9 cellular contexts compared by ENCODE assay signal in genomic region chr13:40985596-40986327, GRCh38. TPM values are rescaled to one million over a fixed set of nuclear protein-coding genes. Genes with fewer than 3 reads are reported as not detected.
A peak's percentile ranks its signal among the peaks of the same experiment; 100 is the strongest.
DNase-seq lines count a peak whose midpoint lies in the region; ATAC-seq and TF ChIP-seq lines count a peak whose summit lies in the region.
"Had no signal": no experiment of that assay in that cellular context is flagged by ENCODE, and none has a peak within 500 bp of the region (broad histone marks: within the 10 kb centered on the region; RNA-seq: fewer than 3 reads in every experiment).

No MANE protein-coding gene starts in this region.

- TF ChIP-seq EP300 in gastroesophageal sphincter (IDR thresholded peaks at IDR 0.05), result no peak

- H3K9me3 ChIP-seq in DND-41 (ENCODE audit: insufficient read depth, low read length, severe bottlenecking), result no peaks in the 10 kb centered on the region
- no peaks in the 10 kb centered on the region for H3K9me3 ChIP-seq in SU-DHL-6 (ENCODE audit: insufficient read depth, low read length)
- H3K9me3 ChIP-seq in gastroesophageal sphincter, result no peaks in the 10 kb centered on the region
- no peaks in the 10 kb centered on the region for H3K9me3 ChIP-seq in gastrocnemius medialis

- H3K4me2 ChIP-seq in DND-41 (ENCODE audit: insufficient read depth, low read length) (peak overlapping the region; percentile 75), SU-DHL-6 (ENCODE audit: low read depth, low read length, poor library complexity, severe bottlenecking) (peak overlapping the region; percentile 99)

- H3F3A ChIP-seq in SU-DHL-6 (ENCODE audit: insufficient read depth), result peaks cover 86% of the 10 kb centered on the region

- TF ChIP-seq POLR2A in gastroesophageal sphincter (IDR thresholded peaks at IDR 0.05) (no peak), gastrocnemius medialis (IDR thresholded peaks at IDR 0.05) (no peak), GM18505 (IDR thresholded peaks at IDR 0.05; ENCODE audit: borderline replicate concordance, extremely low read depth, insufficient read depth, insufficient read length) (no peak)

- DNase-seq in DND-41 (no peak), gastrocnemius medialis (no peak), NCI-H446 treated with DMSO at 0.1 percent for 48 hours (lab: John Stamatoyannopoulos, UW) (no peak), NCI-H526 treated with DMSO at 0.1 percent for 48 hours (lab: John Stamatoyannopoulos, UW) (no peak)

- H3K9ac ChIP-seq in DND-41 (ENCODE audit: low read depth, low read length), result peak overlapping the region; percentile 73
- H3K9ac ChIP-seq in SU-DHL-6 (ENCODE audit: low read length), result peak overlapping the region; percentile 62

- H3K27me3 ChIP-seq in DND-41 (ENCODE audit: insufficient read depth, low read length, poor library complexity) (no peaks in the 10 kb centered on the region), SU-DHL-6 (ENCODE audit: low read length) (no peaks in the 10 kb centered on the region), gastroesophageal sphincter (no peaks in the 10 kb centered on the region), gastrocnemius medialis (no peaks in the 10 kb centered on the region)

- H3K27ac ChIP-seq in DND-41 (ENCODE audit: low read length), result peak overlapping the region; percentile 94
- peak overlapping the region; percentile 94 for H3K27ac ChIP-seq in SU-DHL-6 (ENCODE audit: low read depth, low read length)
- peak overlapping the region; percentile 2 to 70 (median 42) for H3K27ac ChIP-seq in gastroesophageal sphincter
- H3K27ac ChIP-seq in gastrocnemius medialis, result peak overlapping the region; percentile 70 to 79 (median 74)
- H3K27ac ChIP-seq: RWPE1 had no signal

- no peaks in the 10 kb centered on the region for H3K9me2 ChIP-seq in SU-DHL-6 (replicated peaks; ENCODE audit: insufficient read depth, low read length)

- no peak for ATAC-seq in DND-41 (ENCODE audit: insufficient read depth, low read depth)
- no peak for ATAC-seq in gastroesophageal sphincter
- ATAC-seq in gastrocnemius medialis, result no peak
- no peak for ATAC-seq in GM18505 (IDR thresholded peaks at IDR 0.05; ENCODE audit: unreplicated experiment)
- ATAC-seq in HG02678 (IDR thresholded peaks at IDR 0.05; ENCODE audit: unreplicated experiment), result no peak

- in situ Hi-C loops in gastrocnemius medialis (cut with MboI; ENCODE audit: low sequenced_read_pairs in 4 of 4), result no loop called here

- H3K36me3 ChIP-seq in DND-41 (ENCODE audit: insufficient read depth, low read length) (peaks cover 16% of the 10 kb centered on the region), SU-DHL-6 (ENCODE audit: low read length) (peaks cover 26% of the 10 kb centered on the region), gastroesophageal sphincter (no peaks in the 10 kb centered on the region), gastrocnemius medialis (no peaks in the 10 kb centered on the region)

- TF ChIP-seq CTCF in DND-41 (IDR thresholded peaks at IDR 0.05; ENCODE audit: borderline replicate concordance, extremely low read depth, low read length, poor library complexity, severe bottlenecking) (no peak), SU-DHL-6 (IDR thresholded peaks at IDR 0.05; ENCODE audit: insufficient read depth, low read length, poor library complexity, severe bottlenecking) (no peak), gastroesophageal sphincter (IDR thresholded peaks at IDR 0.05) (no peak), gastrocnemius medialis (IDR thresholded peaks at IDR 0.05 in 4 of 5, conservative IDR thresholded peaks at IDR 0.05 in 1 of 5) (no peak)

- H3K4me1 ChIP-seq in DND-41 (ENCODE audit: insufficient read depth, low read length) (peaks cover 95% of the 10 kb centered on the region), gastroesophageal sphincter (peaks cover 16 to 55% (median 19%) of the 10 kb centered on the region in 3 donors), gastrocnemius medialis (peaks cover 51 to 60% of the 10 kb centered on the region in 2 donors)

- H2AFZ ChIP-seq in DND-41 (ENCODE audit: low read depth, low read length) (no peak overlapping the region), SU-DHL-6 (ENCODE audit: low read depth, low read length, severe bottlenecking) (no peak overlapping the region)

- H3K4me3 ChIP-seq in DND-41 (ENCODE audit: low read depth in 1 of 2, low read length in 2 of 2), result peak overlapping the region in 1 of 2 experiments; percentile 53; a peak in 2 of 4 replicates
- peak overlapping the region; percentile 47 for H3K4me3 ChIP-seq in SU-DHL-6 (ENCODE audit: insufficient read depth, low read length, poor library complexity, severe bottlenecking)
- no peak overlapping the region for H3K4me3 ChIP-seq in gastroesophageal sphincter
- H3K4me3 ChIP-seq in gastrocnemius medialis, result peak overlapping the region; percentile 5 to 13 (median 10)

- H4K20me1 ChIP-seq in DND-41 (ENCODE audit: insufficient read depth, low read length) (peaks cover under 1% of the 10 kb centered on the region; the same call in 1 of the 2 replicates), SU-DHL-6 (ENCODE audit: low read depth, low read length) (peaks cover 13% of the 10 kb centered on the region; the same call in 1 of the 2 replicates)

- 53 to 58% methylated on average over 5 of the region's 5 CpGs for WGBS in gastroesophageal sphincter (ENCODE audit: low coverage in 1 of 2), 2 donors

- H3K79me2 ChIP-seq in DND-41 (ENCODE audit: insufficient read depth, low read length), result peaks cover 99% of the 10 kb centered on the region
- H3K79me2 ChIP-seq in SU-DHL-6 (ENCODE audit: insufficient read depth, low read length), result peaks cover 100% of the 10 kb centered on the region

- intact Hi-C loops in gastrocnemius medialis (cut with DNase I; ENCODE audit: low total_unique reads), result no loop called here

RNA-seq across cellular contexts. Expression of gene ELF1, which starts 33.4 kb away (rescaled TPM):
- total RNA-seq in gastroesophageal sphincter (10 to 100 TPM; 58.2 to 86.6 (median 69.3) TPM), gastrocnemius medialis (10 to 100 TPM; 24.8 to 48.7 (median 33.7) TPM)

Comparison
In these comparisons a context has a peak if more than half of its experiments do, and no peak if none do; other contexts are left out.
1. H3K27ac ChIP-seq: peak in every context shown above with its lines; median percentile 94 in DND-41; 94 in SU-DHL-6; 74 in gastrocnemius medialis; 42 in gastroesophageal sphincter.
2. H3K4me3 ChIP-seq: peak in SU-DHL-6 (single experiment) and gastrocnemius medialis (4 of 4); none in gastroesophageal sphincter (0 of 2).